Comparison of ENCODE assay signal across 1 cellular context in genomic region chr2:176154853-176155252, GRCh38.
TF ChIP-seq lines count a peak whose summit lies in the region.

No MANE protein-coding gene starts in this region.

TF ChIP-seq in HepG2, 621 proteins besides CTCF, POLR2A, EP300 and RAD21:
- 0 out of 2 replicates have a peak, but pooled peaks have one; percentile 13 for TF ChIP-seq HNF4A (CRISPR knock-in tag; IDR thresholded peaks at IDR 0.05)
- TF ChIP-seq CSRNP1 (CRISPR knock-in tag; IDR thresholded peaks at IDR 0.05), result no peak
TF ChIP-seq in HepG2: peak in this region for 1.
